In the genomic region with DNA sequence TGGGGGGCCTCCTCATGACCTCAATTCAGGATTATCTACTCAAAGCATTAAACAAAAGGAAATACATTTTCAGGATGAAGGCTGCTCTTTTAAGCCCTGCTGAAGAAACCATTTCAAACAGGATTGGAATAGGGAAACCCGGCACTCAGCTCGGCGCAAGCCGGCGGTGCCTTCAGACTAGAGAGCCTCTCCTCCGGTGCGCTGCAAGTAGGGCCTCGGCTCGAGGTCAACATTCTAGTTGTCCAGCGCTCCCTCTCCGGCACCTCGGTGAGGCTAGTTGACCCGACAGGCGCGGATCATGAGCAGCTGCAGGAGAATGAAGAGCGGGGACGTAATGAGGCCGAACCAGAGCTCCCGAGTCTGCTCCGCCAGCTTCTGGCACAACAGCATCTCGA, we compare ENCODE assay signal across 7 cellular contexts. TPM values are rescaled to one million over a fixed set of nuclear protein-coding genes. Genes with fewer than 3 reads are reported as not detected.
A peak's percentile ranks its signal among the peaks of the same experiment; 100 is the strongest.
DNase-seq lines count a peak whose midpoint lies in the region; ATAC-seq and TF ChIP-seq lines count a peak whose summit lies in the region.

No MANE protein-coding gene starts in this region.

- no peak for DNase-seq in HFFc6
- DNase-seq in stimulated activated naive B cell treated with anti-CD40 and anti-IgM and Interleukin-4, amounts not matched to agents 10 μg/mL and 1 μg/mL and 100 μg/mL, for 72 hours: no peak
- DNase-seq in KG1 (lab: John Stamatoyannopoulos, UW): no peak
- DNase-seq in GM13977 (ENCODE audit: low spot score): no peak
- no peak for DNase-seq in anterior cingulate cortex (lab: John Stamatoyannopoulos, UW)

- H3K9me3 ChIP-seq in iPS-18c (ENCODE audit: control insufficient read depth, insufficient read depth, low read length): no peaks in the 10 kb centered on the region

- H3K4me1 Mint-ChIP-seq in HFFc6 (ENCODE audit: low read depth): peaks cover 33% of the 10 kb centered on the region
- peaks cover 15% of the 10 kb centered on the region for H3K4me1 Mint-ChIP-seq in activated T-helper 17 cell treated with anti-CD3 and anti-CD28 coated beads, Interleukin-2, amount 50 U/mL, for 72 hours
- H3K4me1 Mint-ChIP-seq in stimulated activated naive B cell treated with anti-CD40 and anti-IgM and Interleukin-4, amounts not matched to agents 10 μg/mL and 1 μg/mL and 100 μg/mL, for 72 hours: peaks cover 34 to 64% of the 10 kb centered on the region in 2 donors

- H3K27ac Mint-ChIP-seq in HFFc6: peak overlapping the region; percentile 86
- H3K27ac Mint-ChIP-seq in activated T-helper 17 cell treated with anti-CD3 and anti-CD28 coated beads, Interleukin-2, amount 50 U/mL, for 72 hours: peak overlapping the region; percentile 88
- peak overlapping the region; percentile 95 for H3K27ac Mint-ChIP-seq in stimulated activated naive B cell treated with anti-CD40 and anti-IgM and Interleukin-4, amounts not matched to agents 10 μg/mL and 1 μg/mL and 100 μg/mL, for 72 hours

- peaks cover 1% of the 10 kb centered on the region for H3K27me3 Mint-ChIP-seq in HFFc6 (ENCODE audit: insufficient read depth)
- H3K27me3 Mint-ChIP-seq in activated T-helper 17 cell treated with anti-CD3 and anti-CD28 coated beads, Interleukin-2, amount 50 U/mL, for 72 hours: no peaks in the 10 kb centered on the region
- no peaks in the 10 kb centered on the region for H3K27me3 Mint-ChIP-seq in stimulated activated naive B cell treated with anti-CD40 and anti-IgM and Interleukin-4, amounts not matched to agents 10 μg/mL and 1 μg/mL and 100 μg/mL, for 72 hours

- ATAC-seq in activated T-helper 17 cell treated with anti-CD3 and anti-CD28 coated beads, Interleukin-2, amount 50 U/mL, for 72 hours (replicated peaks): no peak
- ATAC-seq in stimulated activated naive B cell treated with anti-CD40 and anti-IgM and Interleukin-4, amounts not matched to agents 10 μg/mL and 1 μg/mL and 100 μg/mL, for 72 hours (replicated peaks): no peak

- H3K4me3 Mint-ChIP-seq in HFFc6: peak overlapping the region; percentile 98
- H3K4me3 Mint-ChIP-seq in activated T-helper 17 cell treated with anti-CD3 and anti-CD28 coated beads, Interleukin-2, amount 50 U/mL, for 72 hours: peak overlapping the region; percentile 90
- H3K4me3 Mint-ChIP-seq in stimulated activated naive B cell treated with anti-CD40 and anti-IgM and Interleukin-4, amounts not matched to agents 10 μg/mL and 1 μg/mL and 100 μg/mL, for 72 hours: peak overlapping the region; percentile 93 to 95

- TF ChIP-seq CTCF in HFFc6 (IDR thresholded peaks at IDR 0.05): no peak
- no peak for TF ChIP-seq CTCF in GM13977 (IDR thresholded peaks at IDR 0.05; ENCODE audit: extremely low read depth, insufficient read depth, missing control alignments)

- no peaks in the 10 kb centered on the region for H3K9me3 Mint-ChIP-seq in HFFc6
- H3K9me3 Mint-ChIP-seq in activated T-helper 17 cell treated with anti-CD3 and anti-CD28 coated beads, Interleukin-2, amount 50 U/mL, for 72 hours: no peaks in the 10 kb centered on the region
- H3K9me3 Mint-ChIP-seq in stimulated activated naive B cell treated with anti-CD40 and anti-IgM and Interleukin-4, amounts not matched to agents 10 μg/mL and 1 μg/mL and 100 μg/mL, for 72 hours: no peaks in the 10 kb centered on the region

- peak overlapping the region; percentile 68 for H3K4me3 ChIP-seq in iPS-18c (ENCODE audit: insufficient read depth, low read depth, low read length)

- H3K36me3 Mint-ChIP-seq in HFFc6 (ENCODE audit: low read depth): peaks cover 20% of the 10 kb centered on the region
- peaks cover 31% of the 10 kb centered on the region for H3K36me3 Mint-ChIP-seq in activated T-helper 17 cell treated with anti-CD3 and anti-CD28 coated beads, Interleukin-2, amount 50 U/mL, for 72 hours (ENCODE audit: low read depth)
- H3K36me3 Mint-ChIP-seq in stimulated activated naive B cell treated with anti-CD40 and anti-IgM and Interleukin-4, amounts not matched to agents 10 μg/mL and 1 μg/mL and 100 μg/mL, for 72 hours: peaks cover 18 to 34% of the 10 kb centered on the region in 2 donors

- in situ Hi-C loops in GM13977 (cut with MboI; ENCODE audit: low pct_unique_long_range_greater_than_20kb, low sequenced_read_pairs, unreplicated experiment): no loop called here

RNA-seq across cellular contexts. Expression of a gene that starts 0.7 kb away (rescaled TPM):
- total RNA-seq in HFFc6 (2021; fragmentation: NEBNext Ultra II Directional; extraction: Animal tissue kit (Norgen Biotek cat#: 25700)): 10 to 100 TPM; 38.7 to 47.4 (median 40.1) TPM
- 10 to 100 TPM; 19.3 to 27.3 TPM for total RNA-seq in activated T-helper 17 cell treated with anti-CD3 and anti-CD28 coated beads, Interleukin-2, amount 50 U/mL, for 72 hours

RNA-seq across cellular contexts. Expression of a gene that starts 0.8 kb away (rescaled TPM):
- total RNA-seq in HFFc6 (2021; fragmentation: NEBNext Ultra II Directional; extraction: Animal tissue kit (Norgen Biotek cat#: 25700)): 10 to 100 TPM; 13.1 to 17.3 (median 16.6) TPM
- 10 to 100 TPM; 20.5 to 40.2 TPM for total RNA-seq in activated T-helper 17 cell treated with anti-CD3 and anti-CD28 coated beads, Interleukin-2, amount 50 U/mL, for 72 hours

RNA-seq across cellular contexts. Expression of a gene that starts 4.2 kb away (rescaled TPM):
- 10 to 100 TPM in 4 of 6 experiments, 1 to 10 TPM in 2; 9.9 to 18.1 (median 13.3) TPM for total RNA-seq in HFFc6 (2021; fragmentation: NEBNext Ultra II Directional; extraction: Animal tissue kit (Norgen Biotek cat#: 25700))
- total RNA-seq in activated T-helper 17 cell treated with anti-CD3 and anti-CD28 coated beads, Interleukin-2, amount 50 U/mL, for 72 hours: 1 to 10 TPM; 5.5 to 9.4 TPM

RNA-seq across cellular contexts. Expression of a gene that starts 16.3 kb away (rescaled TPM):
- 10 to 100 TPM; 76.7 to 82.8 (median 82.1) TPM for total RNA-seq in HFFc6 (2021; fragmentation: NEBNext Ultra II Directional; extraction: Animal tissue kit (Norgen Biotek cat#: 25700))
- total RNA-seq in activated T-helper 17 cell treated with anti-CD3 and anti-CD28 coated beads, Interleukin-2, amount 50 U/mL, for 72 hours: 10 to 100 TPM; 43.7 to 84.7 TPM

RNA-seq across cellular contexts. Expression of a gene that starts 16.4 kb away (rescaled TPM):
- 10 to 100 TPM; 34.8 to 41.5 (median 37.4) TPM for total RNA-seq in HFFc6 (2021; fragmentation: NEBNext Ultra II Directional; extraction: Animal tissue kit (Norgen Biotek cat#: 25700))
- total RNA-seq in activated T-helper 17 cell treated with anti-CD3 and anti-CD28 coated beads, Interleukin-2, amount 50 U/mL, for 72 hours: 10 to 100 TPM; 50.6 to 53.1 TPM
